Comparison of ENCODE assay signal across 11 cellular contexts in genomic region chr19:49875177-49875576, GRCh38. TPM values are rescaled to one million over a fixed set of nuclear protein-coding genes. Genes with fewer than 3 reads are reported as not detected.
DNase-seq lines count a peak whose midpoint lies in the region; ATAC-seq, FAIRE-seq and TF ChIP-seq lines count a peak whose summit lies in the region.
"Had no signal": no experiment of that assay in that cellular context is flagged by ENCODE, and none has a peak within 500 bp of the region (broad histone marks: within the 10 kb centered on the region; RNA-seq: fewer than 3 reads in every experiment).

No MANE protein-coding gene starts in this region.

- no peaks in the 10 kb centered on the region for H4K20me1 ChIP-seq in SK-N-SH (ENCODE audit: insufficient read depth)
- H4K20me1 ChIP-seq in astrocyte (ENCODE audit: insufficient read depth, low read length) = peaks cover 5% of the 10 kb centered on the region

- no peak overlapping the region for H2AFZ ChIP-seq in SK-N-SH (ENCODE audit: low read depth)
- no peak overlapping the region for H2AFZ ChIP-seq in astrocyte (ENCODE audit: low read depth, low read length)

- intact Hi-C loops in kidney (cut with DNase I) = no loop called here

- H3K27me3 ChIP-seq in SK-N-SH (ENCODE audit: insufficient read depth) = no peaks in the 10 kb centered on the region
- H3K27me3 ChIP-seq in astrocyte (ENCODE audit: insufficient read depth, low read length) = no peaks in the 10 kb centered on the region
- no peaks in the 10 kb centered on the region for H3K27me3 ChIP-seq in thoracic aorta (replicated peaks; ENCODE audit: insufficient read depth)

- no peak overlapping the region for H3K27ac Mint-ChIP-seq in astrocyte (ENCODE audit: unreplicated experiment)

- H3K9me3 ChIP-seq in SK-N-SH = no peaks in the 10 kb centered on the region
- no peaks in the 10 kb centered on the region for H3K9me3 ChIP-seq in astrocyte (ENCODE audit: insufficient read depth, low read depth, low read length)
- H3K9me3 ChIP-seq in kidney (ENCODE audit: control insufficient read depth in 1 of 2, low read length in 2 of 2) = no peaks in the 10 kb centered on the region
- no peaks in the 10 kb centered on the region for H3K9me3 ChIP-seq in thoracic aorta

- no peak for FAIRE-seq in astrocyte (lab: Jason Lieb, UNC)
- FAIRE-seq in kidney (lab: Jason Lieb, UNC) = no peak

- TF ChIP-seq RAD21 in SK-N-SH (IDR thresholded peaks at IDR 0.05; ENCODE audit: low read length) = no peak

- ATAC-seq in SK-N-SH treated with all-trans-retinoic acid at 6 μM for 48 hours (no peak), thoracic aorta (ENCODE audit: insufficient number of reproducible peaks, low FRiP score, low read depth) (no peak), GM21528 (IDR thresholded peaks at IDR 0.05; ENCODE audit: low FRiP score, unreplicated experiment) (no peak), esophagus mucosa (no peak)

- H3K4me1 ChIP-seq in SK-N-SH (ENCODE audit: control insufficient read depth in 1 of 2, insufficient read depth in 2 of 2, low read depth in 1 of 2, low read length in 1 of 2) (peaks cover 11 to 38% of the 10 kb centered on the region in 2 experiments), astrocyte (ENCODE audit: insufficient read depth, low read length) (peaks cover 27% of the 10 kb centered on the region), kidney (ENCODE audit: control insufficient read depth in 1 of 2, insufficient read depth in 1 of 2, low read depth in 1 of 2, low read length in 2 of 2) (peaks cover 19 to 25% of the 10 kb centered on the region in 2 donors), thoracic aorta (ENCODE audit: control insufficient read depth in 1 of 2, low read depth in 2 of 2) (peaks cover 9 to 35% of the 10 kb centered on the region in 2 donors)

- H3K36me3 Mint-ChIP-seq in astrocyte (ENCODE audit: low read depth, unreplicated experiment) = peaks cover 13% of the 10 kb centered on the region

- peak overlapping the region; percentile 95 for H3K4me2 ChIP-seq in SK-N-SH
- peak overlapping the region; percentile 93 for H3K4me2 ChIP-seq in astrocyte (ENCODE audit: low read length)

- CTCF ChIA-PET in SK-N-SH (lab: Yijun Ruan, JAX) = interaction anchor here (1.1 kb wide), 1 partner anchor 12 kb away, joined by 4 read pairs; no protein-coding TSS in a partner anchor

- H3K27ac ChIP-seq in SK-N-SH (ENCODE audit: low read depth in 2 of 2, low read length in 1 of 2) = peak overlapping the region; percentile 96 to 99; a peak in 3 of 4 replicates
- H3K27ac ChIP-seq in astrocyte (ENCODE audit: low read depth, low read length) = peak overlapping the region; percentile 100
- H3K27ac ChIP-seq in kidney (ENCODE audit: low read depth in 2 of 2, low read length in 2 of 2) = peak overlapping the region in 1 of 2 donors; percentile 100
- peak overlapping the region in 1 of 2 donors; percentile 97 for H3K27ac ChIP-seq in thoracic aorta

- peaks cover 5% of the 10 kb centered on the region for H3K4me1 Mint-ChIP-seq in astrocyte (ENCODE audit: low read depth, unreplicated experiment)

- TF ChIP-seq CTCF in SK-N-SH (IDR thresholded peaks at IDR 0.05) (no peak), astrocyte (IDR thresholded peaks at IDR 0.05; ENCODE audit: insufficient read depth, low read depth, low read length) (no peak), kidney (IDR thresholded peaks at IDR 0.05; ENCODE audit: borderline replicate concordance, extremely low read depth, insufficient read depth) (no peak), thoracic aorta (IDR thresholded peaks at IDR 0.05) (no peak)

- WGBS in SK-N-SH (ENCODE audit: low lambda C conversion rate) = 68% methylated on average over 4 of the region's 4 CpGs

- H3K27me3 Mint-ChIP-seq in astrocyte (ENCODE audit: low read depth, unreplicated experiment) = no peaks in the 10 kb centered on the region

- H3F3A ChIP-seq in SK-N-SH (replicated peaks; ENCODE audit: insufficient read depth) = peaks cover 5% of the 10 kb centered on the region

- H3K79me2 ChIP-seq in SK-N-SH (ENCODE audit: insufficient read depth) = peaks cover 59% of the 10 kb centered on the region
- peaks cover 63% of the 10 kb centered on the region for H3K79me2 ChIP-seq in astrocyte (ENCODE audit: insufficient read depth, low read length)

- peak overlapping the region; percentile 97 for H3K9ac ChIP-seq in SK-N-SH
- peak overlapping the region; percentile 99 for H3K9ac ChIP-seq in astrocyte (ENCODE audit: low read length)
- H3K9ac ChIP-seq in kidney (ENCODE audit: low read length in 2 of 2) = peak overlapping the region in 1 of 2 donors; percentile 91

- no peak for TF ChIP-seq EP300 in SK-N-SH (IDR thresholded peaks at IDR 0.05; ENCODE audit: borderline replicate concordance in 1 of 2, low read depth in 1 of 2, low read length in 1 of 2)

- POLR2A ChIA-PET in SK-N-SH (lab: Yijun Ruan, JAX) = interaction anchor here (2.0 to 2.7 kb wide), 2 partner anchors 24 to 55 kb away, joined by 8 to 19 read pairs; partner anchors contain the start of genes NUP62 and PTOV1

- no peak overlapping the region for H3K4me3 Mint-ChIP-seq in astrocyte (ENCODE audit: unreplicated experiment)

- H3K4me3 ChIP-seq in SK-N-SH (ENCODE audit: low read depth in 2 of 2, low read length in 1 of 2) = peak overlapping the region; percentile 74 to 99
- peak overlapping the region; percentile 88 for H3K4me3 ChIP-seq in astrocyte (ENCODE audit: insufficient read depth, low read depth, low read length)
- peak overlapping the region; percentile 91 to 94 for H3K4me3 ChIP-seq in kidney (ENCODE audit: low read length in 2 of 2)
- H3K4me3 ChIP-seq in thoracic aorta = peak overlapping the region; percentile 90

- H3K36me3 ChIP-seq in SK-N-SH (replicated peaks in 1 of 2; ENCODE audit: control insufficient read depth in 1 of 2, insufficient read depth in 2 of 2, low read length in 1 of 2) (peaks cover 12 to 32% of the 10 kb centered on the region in 2 experiments), astrocyte (ENCODE audit: insufficient read depth, low read length) (peaks cover 4% of the 10 kb centered on the region), kidney (ENCODE audit: control insufficient read depth in 1 of 2, insufficient read depth in 2 of 2, low read length in 2 of 2) (peaks cover under 1 to 21% of the 10 kb centered on the region in 2 donors), thoracic aorta (peaks cover under 1% of the 10 kb centered on the region)

- no peaks in the 10 kb centered on the region for H3K9me2 ChIP-seq in SK-N-SH

- H3K9me3 Mint-ChIP-seq in astrocyte (ENCODE audit: unreplicated experiment) = no peaks in the 10 kb centered on the region

- no peak for DNase-seq in SK-N-SH
- DNase-seq in astrocyte (ENCODE audit: low read depth) = no peak
- DNase-seq in kidney = no peak
- DNase-seq in thoracic aorta (ENCODE audit: low spot score) = no peak
- DNase-seq in ecto neural progenitor cell (ENCODE audit: low spot score) = no peak
- DNase-seq: aorta, NCI-H446 treated with DMSO at 0.1 percent for 48 hours, nucleus accumbens had no signal

TF ChIP-seq in SK-N-SH treated with all-trans-retinoic acid at 6 μM for 48 hours, 23 proteins besides CTCF, POLR2A, EP300 and RAD21 (continues in another document):
- TF ChIP-seq POU6F1 (CRISPR knock-in tag; IDR thresholded peaks at IDR 0.05; ENCODE audit: borderline replicate concordance, low read depth) = no peak

RNA-seq across cellular contexts. Expression of gene AKT1S1, which starts 2.0 kb away (rescaled TPM):
- polyA plus RNA-seq in SK-N-SH (2012; rRNA removed) = 56.7 and 63.7 TPM in 2 replicates
- polyA plus RNA-seq in SK-N-SH (2012; cell fraction: cytosol; rRNA removed) = 37.5 and 51.2 TPM in 2 replicates
- 87.9 and 96.3 TPM in 2 replicates for polyA plus RNA-seq in SK-N-SH (2012; cell fraction: nucleus; rRNA removed)
- 104 and 116 TPM in 2 replicates for total RNA-seq in astrocyte
- 33.7 TPM for total RNA-seq in kidney
- 47.2 TPM for polyA plus RNA-seq in kidney (ENCODE audit: insufficient read depth, low read depth, low replicate concordance)
- 10 to 100 TPM; 15.2 to 20.7 TPM for total RNA-seq in thoracic aorta
- total RNA-seq in esophagus mucosa = 32.7 TPM

RNA-seq across cellular contexts. Expression of gene TBC1D17, which starts 2.3 kb away (rescaled TPM):
- 27.3 and 28.3 TPM in 2 replicates for polyA plus RNA-seq in SK-N-SH (2012; rRNA removed)
- 14.9 and 22.0 TPM in 2 replicates for polyA plus RNA-seq in SK-N-SH (2012; cell fraction: cytosol; rRNA removed)
- polyA plus RNA-seq in SK-N-SH (2012; cell fraction: nucleus; rRNA removed) = 76.2 and 78.9 TPM in 2 replicates
- total RNA-seq in astrocyte = 29.1 and 32.2 TPM in 2 replicates
- total RNA-seq in kidney = 43.6 TPM
- polyA plus RNA-seq in kidney (ENCODE audit: insufficient read depth, low read depth, low replicate concordance) = 34.8 TPM
- 10 to 100 TPM; 27.9 to 31.7 TPM for total RNA-seq in thoracic aorta
- total RNA-seq in esophagus mucosa = 15.8 TPM

RNA-seq across cellular contexts. Expression of gene PNKP, which starts 7.8 kb away (rescaled TPM):
- polyA plus RNA-seq in SK-N-SH (2012; rRNA removed) = 45.5 and 52.0 TPM in 2 replicates
- polyA plus RNA-seq in SK-N-SH (2012; cell fraction: cytosol; rRNA removed) = 8.6 and 13.1 TPM in 2 replicates
- 317 and 404 TPM in 2 replicates for polyA plus RNA-seq in SK-N-SH (2012; cell fraction: nucleus; rRNA removed)
- 49.1 and 54.8 TPM in 2 replicates for total RNA-seq in astrocyte
- 101 TPM for total RNA-seq in kidney
- 45.5 TPM for polyA plus RNA-seq in kidney (ENCODE audit: insufficient read depth, low read depth, low replicate concordance)
- 10 to 100 TPM; 55.8 to 78.7 TPM for total RNA-seq in thoracic aorta
- 29.2 TPM for total RNA-seq in esophagus mucosa

RNA-seq across cellular contexts. Expression of gene IL4I1, which starts 21.5 kb away (rescaled TPM):
- 0.35 and 0.50 TPM in 2 replicates for polyA plus RNA-seq in SK-N-SH (2012; rRNA removed)
- 0.27 and 0.31 TPM in 2 replicates for polyA plus RNA-seq in SK-N-SH (2012; cell fraction: cytosol; rRNA removed)
- 0.76 and 0.97 TPM in 2 replicates for polyA plus RNA-seq in SK-N-SH (2012; cell fraction: nucleus; rRNA removed)
- total RNA-seq in astrocyte = 0.27 and 0.50 TPM in 2 replicates
- total RNA-seq in kidney = 12.8 TPM
- polyA plus RNA-seq in kidney (ENCODE audit: insufficient read depth, low read depth, low replicate concordance) = 0.82 TPM
- total RNA-seq in thoracic aorta = 1 to 10 TPM; 1.5 to 2.2 TPM
- not detected for total RNA-seq in esophagus mucosa

RNA-seq across cellular contexts. Expression of gene PTOV1, which starts 24.2 kb away (rescaled TPM):
- polyA plus RNA-seq in SK-N-SH (2012; rRNA removed) = 56.1 and 95.0 TPM in 2 replicates
- polyA plus RNA-seq in SK-N-SH (2012; cell fraction: cytosol; rRNA removed) = 32.2 and 57.7 TPM in 2 replicates
- 272 and 289 TPM in 2 replicates for polyA plus RNA-seq in SK-N-SH (2012; cell fraction: nucleus; rRNA removed)
- 162 and 172 TPM in 2 replicates for total RNA-seq in astrocyte
- 118 TPM for total RNA-seq in kidney
- polyA plus RNA-seq in kidney (ENCODE audit: insufficient read depth, low read depth, low replicate concordance) = 235 TPM
- 10 to 100 TPM; 62.9 to 72.2 TPM for total RNA-seq in thoracic aorta
- 58.5 TPM for total RNA-seq in esophagus mucosa
